ENCODE assay signal across 10 cellular contexts in genomic region chr9:106697390-106697789, GRCh38.
DNase-seq lines count a peak whose midpoint lies in the region; ATAC-seq and TF ChIP-seq lines count a peak whose summit lies in the region.
"Had no signal": no experiment of that assay in that cellular context is flagged by ENCODE, and none has a peak within 500 bp of the region (broad histone marks: within the 10 kb centered on the region; RNA-seq: fewer than 3 reads in every experiment).

No MANE protein-coding gene starts in this region.

- H3K9me3 ChIP-seq in left lung: no peaks in the 10 kb centered on the region

- in situ Hi-C loops in brain microvascular endothelial cell (cut with HindIII; ENCODE audit: low pct_ligation_motif_present, low sequenced_read_pairs): no loop called here

- peaks cover 20% of the 10 kb centered on the region for H3K4me1 Mint-ChIP-seq in type B pancreatic cell (ENCODE audit: unreplicated experiment)

- H3K4me3 ChIP-seq in brain microvascular endothelial cell (ENCODE audit: low read depth, low read length) (peak overlapping the region; percentile 46), left lung (no peak overlapping the region)

- DNase-seq in NCI-H82 (lab: John Stamatoyannopoulos, UW) (peak; percentile 44), NCI-H82 treated with DMSO at 0.1 percent for 48 hours (lab: John Stamatoyannopoulos, UW; ENCODE audit: unreplicated experiment) (no peak), brain microvascular endothelial cell (no peak), left lung (no peak), type B pancreatic cell (ENCODE audit: extremely low spot score, unreplicated experiment) (no peak), GM20000 (ENCODE audit: low spot score) (no peak)

- intact Hi-C loops in left lung (cut with DNase I): no loop called here

- peaks cover 0 to 3% of the 10 kb centered on the region in 2 donors for H3K4me1 ChIP-seq in left lung

- H3K9me3 Mint-ChIP-seq in type B pancreatic cell: peaks cover 13% of the 10 kb centered on the region

- H3K27ac ChIP-seq in brain microvascular endothelial cell (peak overlapping the region; percentile 36), left lung (peak overlapping the region; percentile 14 to 57)

- no peaks in the 10 kb centered on the region for H3K36me3 Mint-ChIP-seq in type B pancreatic cell
- H3K36me3 Mint-ChIP-seq: activated naive CD4-positive, alpha-beta T cell treated with anti-CD3 and anti-CD28 coated beads, Interleukin-2, amount 50 U/mL, for 72 hours had no signal

- H3K27ac Mint-ChIP-seq in type B pancreatic cell: peak overlapping the region; percentile 81
- H3K27ac Mint-ChIP-seq: activated naive CD4-positive, alpha-beta T cell treated with anti-CD3 and anti-CD28 coated beads, Interleukin-2, amount 50 U/mL, for 72 hours; T-helper 1 cell treated with Interleukin-12 subunit alpha and Interleukin-12 subunit beta and Interleukin-4 antibody, amounts not matched to agents 30 μg/mL and 1 μg/mL, for 36 hours had no signal

- H3K27me3 Mint-ChIP-seq in type B pancreatic cell: no peaks in the 10 kb centered on the region

- TF ChIP-seq CTCF in brain microvascular endothelial cell (IDR thresholded peaks at IDR 0.05; ENCODE audit: low read depth, low read length, missing control alignments): no peak
- TF ChIP-seq CTCF in left lung (IDR thresholded peaks at IDR 0.05): no peak
- no peak for TF ChIP-seq CTCF in type B pancreatic cell (conservative IDR thresholded peaks at IDR 0.05)
- TF ChIP-seq CTCF in GM20000 (IDR thresholded peaks at IDR 0.05; ENCODE audit: extremely low read depth, missing control alignments): no peak

- H3K36me3 ChIP-seq in brain microvascular endothelial cell (replicated peaks): no peaks in the 10 kb centered on the region
- H3K36me3 ChIP-seq in left lung: no peaks in the 10 kb centered on the region

- ATAC-seq in left lung (peak; percentile 19), HG03159 (IDR thresholded peaks at IDR 0.05; ENCODE audit: unreplicated experiment) (no peak), GM19035 (IDR thresholded peaks at IDR 0.05; ENCODE audit: unreplicated experiment) (no peak)
- ATAC-seq: activated naive CD4-positive, alpha-beta T cell treated with anti-CD3 and anti-CD28 coated beads, Interleukin-2, amount 50 U/mL, for 72 hours had no signal

- no peak overlapping the region for H3K4me3 Mint-ChIP-seq in type B pancreatic cell
- H3K4me3 Mint-ChIP-seq: T-helper 1 cell treated with Interleukin-12 subunit alpha and Interleukin-12 subunit beta and Interleukin-4 antibody, amounts not matched to agents 30 μg/mL and 1 μg/mL, for 36 hours had no signal

- no peaks in the 10 kb centered on the region for H3K27me3 ChIP-seq in brain microvascular endothelial cell (replicated peaks)
- no peaks in the 10 kb centered on the region for H3K27me3 ChIP-seq in left lung
